ENCODE assay signal across 10 cellular contexts in genomic region chr1:55702064-55702463, GRCh38.
A peak's percentile ranks its signal among the peaks of the same experiment; 100 is the strongest.
DNase-seq lines count a peak whose midpoint lies in the region; TF ChIP-seq lines count a peak whose summit lies in the region.
"Had no signal": no experiment of that assay in that cellular context is flagged by ENCODE, and none has a peak within 500 bp of the region (broad histone marks: within the 10 kb centered on the region; RNA-seq: fewer than 3 reads in every experiment).

No MANE protein-coding gene starts in this region.

- H3K27ac ChIP-seq in GM23248 (no peak overlapping the region), MM.1S (ENCODE audit: low read length) (no peak overlapping the region), mammary epithelial cell (ENCODE audit: insufficient read depth, low read depth, low read length) (no peak overlapping the region)

- DNase-seq in GM10248 (ENCODE audit: extremely low spot score) (peak; percentile 21), GM23248 (peak; percentile 44), MM.1S (peak; percentile 19), mammary epithelial cell (peak; percentile 26), GF-D8 (lab: John Stamatoyannopoulos, UW) (no peak)
- DNase-seq in activated effector memory CD4-positive, alpha-beta T cell treated with anti-CD3 and anti-CD28 coated beads, Interleukin-2, amount 50 U/mL, for 16 hours = no peak
- no peak for DNase-seq in stimulated activated CD4-positive, alpha-beta T cell treated with anti-CD3 and anti-CD28 coated beads, Interleukin-12 subunit alpha, Interleukin-12 subunit beta, amount 100 ng/mL, for 4 hours
- DNase-seq: naive B cell had no signal

- H3K36me3 ChIP-seq in GM23248 (ENCODE audit: low read depth) (no peaks in the 10 kb centered on the region), MM.1S (replicated peaks; ENCODE audit: insufficient read depth, low read length) (no peaks in the 10 kb centered on the region), mammary epithelial cell (ENCODE audit: insufficient read depth, low read length) (no peaks in the 10 kb centered on the region)
- H3K36me3 ChIP-seq: SJSA1 had no signal

- intact Hi-C loops in mammary epithelial cell (cut with micrococcal nuclease) = loop anchor here (1.0 to 5.0 kb wide), 2 partner anchors 145 to 191 kb away; no protein-coding TSS in a partner anchor

- H3K27me3 Mint-ChIP-seq in nephron (ENCODE audit: low read depth) = peaks cover 4% of the 10 kb centered on the region

- BruUV-seq in mammary epithelial cell (replicated peaks; lab: Mats Ljungman, UMichigan) = no TSS peak

- H3F3A ChIP-seq in GM23248 (ENCODE audit: insufficient read depth) (peaks cover 24% of the 10 kb centered on the region), MM.1S (ENCODE audit: insufficient read depth, low read length) (no peaks in the 10 kb centered on the region)

- dilution Hi-C loops in mammary epithelial cell (cut with HindIII; ENCODE audit: low sequenced_read_pairs) = no loop called here

- H3K9me3 ChIP-seq in GM23248 (ENCODE audit: low read depth) (no peaks in the 10 kb centered on the region), MM.1S (replicated peaks; ENCODE audit: insufficient read depth, low read length) (no peaks in the 10 kb centered on the region), mammary epithelial cell (replicated peaks; ENCODE audit: insufficient read depth, low read length) (no peaks in the 10 kb centered on the region)
- H3K9me3 ChIP-seq: SJSA1 had no signal

- H3K9ac ChIP-seq in GM23248 (no peak overlapping the region), MM.1S (ENCODE audit: low read length) (no peak overlapping the region), mammary epithelial cell (ENCODE audit: insufficient read depth, low read length) (no peak overlapping the region)

- peak; percentile 49 for TF ChIP-seq CTCF in GM10248 (IDR thresholded peaks at IDR 0.05; ENCODE audit: control extremely low read depth, extremely low read depth, low read depth, missing control alignments)
- peak; percentile 68 for TF ChIP-seq CTCF in MM.1S (IDR thresholded peaks at IDR 0.05; ENCODE audit: low read length)
- TF ChIP-seq CTCF in mammary epithelial cell (conservative IDR thresholded peaks at IDR 0.05 in 1 of 2, IDR thresholded peaks at IDR 0.05 in 1 of 2; ENCODE audit: extremely low read depth in 1 of 2, insufficient read depth in 1 of 2, low read depth in 1 of 2, low read length in 2 of 2) = peak; percentile 95 to 96
- TF ChIP-seq CTCF in nephron (IDR thresholded peaks at IDR 0.05; ENCODE audit: unreplicated experiment in 3 of 3) = peak; percentile 19 to 49 (median 37)

- in situ Hi-C loops in GM23248 (cut with MboI) (loop anchor here (25.0 kb wide), 2 partner anchors 385 to 885 kb away; partner anchors contain the start of gene PLPP3), mammary epithelial cell (cut with MboI; ENCODE audit: low sequenced_read_pairs in 2 of 2) (no loop called here)

- no peaks in the 10 kb centered on the region for H3K36me3 Mint-ChIP-seq in nephron (ENCODE audit: low read depth)
- H3K36me3 Mint-ChIP-seq: naive B cell had no signal

- H3K4me1 ChIP-seq in GM23248 (ENCODE audit: insufficient read depth) = peaks cover 39% of the 10 kb centered on the region
- H3K4me1 ChIP-seq in MM.1S (ENCODE audit: low read length) = no peaks in the 10 kb centered on the region
- H3K4me1 ChIP-seq in mammary epithelial cell (ENCODE audit: insufficient read depth, low read length) = no peaks in the 10 kb centered on the region

- no peak overlapping the region for H3K4me3 ChIP-seq in GM23248
- no peak overlapping the region for H3K4me3 ChIP-seq in MM.1S (ENCODE audit: low read length)
- no peak overlapping the region for H3K4me3 ChIP-seq in mammary epithelial cell (replicated peaks in 1 of 3; ENCODE audit: insufficient read depth in 1 of 3, low read depth in 2 of 3, low read length in 3 of 3)
- H3K4me3 ChIP-seq: SJSA1 had no signal

- H3K4me3 Mint-ChIP-seq in nephron = no peak overlapping the region
- H3K4me3 Mint-ChIP-seq: naive B cell had no signal

- WGBS in GM23248 (ENCODE audit: low coverage in 1 of 2, low lambda C conversion rate in 2 of 2, missing lambda C conversion rate in 2 of 2), 2 experiments = 75 to 78% methylated on average over 1 of the region's 1 CpG
- 85% methylated on average over 1 of the region's 1 CpG for WGBS in mammary epithelial cell (ENCODE audit: low coverage, missing lambda C conversion rate)

- H3K27ac Mint-ChIP-seq in nephron = no peak overlapping the region
- H3K27ac Mint-ChIP-seq: naive B cell had no signal

- CTCF ChIA-PET in GM10248 (lab: Yijun Ruan, JAX) = interaction anchor here (1.0 to 3.7 kb wide), 5 partner anchors 9 to 883 kb away, joined by 3 to 20 read pairs (median 5); no protein-coding TSS in a partner anchor
- CTCF ChIA-PET in mammary epithelial cell (lab: Charles Lee; ENCODE audit: low non-redundant PET) = no interaction called here

- H3K27me3 ChIP-seq in GM23248 (replicated peaks; ENCODE audit: insufficient read depth) (no peaks in the 10 kb centered on the region), MM.1S (replicated peaks; ENCODE audit: insufficient read depth, low read length) (no peaks in the 10 kb centered on the region), mammary epithelial cell (ENCODE audit: insufficient read depth, low read length) (no peaks in the 10 kb centered on the region)
- H3K27me3 ChIP-seq: SJSA1 had no signal

- H4K20me1 ChIP-seq in GM23248 (ENCODE audit: insufficient read depth) = no peaks in the 10 kb centered on the region
- no peaks in the 10 kb centered on the region for H4K20me1 ChIP-seq in MM.1S (ENCODE audit: insufficient read depth, low read length)
- H4K20me1 ChIP-seq in mammary epithelial cell (ENCODE audit: insufficient read depth, low read length) = no peaks in the 10 kb centered on the region

- H3K9me2 ChIP-seq in GM23248 (ENCODE audit: insufficient read depth) = no peaks in the 10 kb centered on the region; the same call in 1 of the 2 replicates
- H3K9me2 ChIP-seq in MM.1S (replicated peaks; ENCODE audit: insufficient read depth, low read length) = no peaks in the 10 kb centered on the region; the same call in 1 of the 2 replicates

- H2AFZ ChIP-seq in GM23248 (no peak overlapping the region; the same call in 1 of the 2 replicates), MM.1S (ENCODE audit: low read length) (no peak overlapping the region), mammary epithelial cell (ENCODE audit: low read depth, low read length) (no peak overlapping the region)

- H3K4me2 ChIP-seq in GM23248 (ENCODE audit: unreplicated experiment) (no peak overlapping the region), MM.1S (ENCODE audit: low read depth, low read length) (no peak overlapping the region), mammary epithelial cell (ENCODE audit: insufficient read depth, low read depth, low read length) (no peak overlapping the region)

- H3K79me2 ChIP-seq in GM23248 (ENCODE audit: insufficient read depth) = no peaks in the 10 kb centered on the region
- H3K79me2 ChIP-seq in MM.1S (ENCODE audit: low read length) = no peaks in the 10 kb centered on the region
- H3K79me2 ChIP-seq in mammary epithelial cell (ENCODE audit: insufficient read depth, low read length) = no peaks in the 10 kb centered on the region

- peaks cover 31% of the 10 kb centered on the region for H3K4me1 Mint-ChIP-seq in nephron
- H3K4me1 Mint-ChIP-seq: naive B cell had no signal

- POLR2A ChIA-PET in GM10248 (lab: Yijun Ruan, JAX) = no interaction called here

- H3K9me3 Mint-ChIP-seq in nephron = no peaks in the 10 kb centered on the region

Comparison
In these comparisons a context has a peak if more than half of its experiments do, and no peak if none do; other contexts are left out.
1. DNase-seq: peak in GM10248 (single experiment), GM23248 (single experiment), MM.1S (single experiment) and mammary epithelial cell (single experiment); none in GF-D8 (single experiment), activated effector memory CD4-positive, alpha-beta T cell treated with anti-CD3 and anti-CD28 coated beads, Interleukin-2, amount 50 U/mL, for 16 hours (single experiment) and stimulated activated CD4-positive, alpha-beta T cell treated with anti-CD3 and anti-CD28 coated beads, Interleukin-12 subunit alpha, Interleukin-12 subunit beta, amount 100 ng/mL, for 4 hours (single experiment).
2. CTCF ChIP-seq: peak in every context shown above with its lines; median percentile 96 in mammary epithelial cell; 68 in MM.1S; 49 in GM10248; 37 in nephron.